23 cellular contexts compared by ENCODE assay signal in genomic region chr3:36647423-36647853, GRCh38.
DNase-seq lines count a peak whose midpoint lies in the region; ATAC-seq and TF ChIP-seq lines count a peak whose summit lies in the region.
"Had no signal": no experiment of that assay in that cellular context is flagged by ENCODE, and none has a peak within 500 bp of the region (broad histone marks: within the 10 kb centered on the region; RNA-seq: fewer than 3 reads in every experiment).

No MANE protein-coding gene starts in this region.

- H3K4me3 ChIP-seq in GM23248 (peak overlapping the region; percentile 45; the same call in 1 of the 2 replicates), Panc1 (ENCODE audit: low read depth in 2 of 2, low read length in 2 of 2) (no peak overlapping the region), retinal pigment epithelial cell (ENCODE audit: low read length) (no peak overlapping the region), heart left ventricle (no peak overlapping the region)
- H3K4me3 ChIP-seq: esophagus squamous epithelium, left lung, neural progenitor cell, SJCRH30 had no signal

- H3K36me3 Mint-ChIP-seq in progenitor cell of endocrine pancreas (ENCODE audit: insufficient read depth) (no peaks in the 10 kb centered on the region), immature natural killer cell (no peaks in the 10 kb centered on the region)
- H3K36me3 Mint-ChIP-seq: neural progenitor cell, WTC11 had no signal

- peaks cover 8% of the 10 kb centered on the region for H3K4me1 Mint-ChIP-seq in progenitor cell of endocrine pancreas (ENCODE audit: low read depth)
- no peaks in the 10 kb centered on the region for H3K4me1 Mint-ChIP-seq in immature natural killer cell
- H3K4me1 Mint-ChIP-seq: neural progenitor cell, WTC11 had no signal

- H3F3A ChIP-seq in GM23248 (ENCODE audit: insufficient read depth): peaks cover 47% of the 10 kb centered on the region

- no peak for TF ChIP-seq POLR2A in heart left ventricle (IDR thresholded peaks at IDR 0.05)

- peak overlapping the region; percentile 62 for H3K4me2 ChIP-seq in GM23248 (ENCODE audit: unreplicated experiment)
- H3K4me2 ChIP-seq: neural progenitor cell had no signal

- no peaks in the 10 kb centered on the region for H3K9me3 Mint-ChIP-seq in progenitor cell of endocrine pancreas (ENCODE audit: low read depth)
- peaks cover 0 to 4% (median 0%) of the 10 kb centered on the region in 6 donors for H3K9me3 Mint-ChIP-seq in immature natural killer cell
- H3K9me3 Mint-ChIP-seq: neural progenitor cell had no signal

- H3K27me3 ChIP-seq in GM23248 (replicated peaks; ENCODE audit: insufficient read depth): no peaks in the 10 kb centered on the region
- H3K27me3 ChIP-seq in Panc1 (ENCODE audit: control insufficient read depth, insufficient read depth, low read length): no peaks in the 10 kb centered on the region
- no peaks in the 10 kb centered on the region for H3K27me3 ChIP-seq in heart left ventricle
- H3K27me3 ChIP-seq: esophagus squamous epithelium, left lung, neural progenitor cell, SJCRH30 had no signal

- H3K4me3 Mint-ChIP-seq in progenitor cell of endocrine pancreas (ENCODE audit: low read depth) (no peak overlapping the region), immature natural killer cell (no peak overlapping the region)
- H3K4me3 Mint-ChIP-seq: neural progenitor cell, WTC11 had no signal

- H3K27ac ChIP-seq in GM23248: peak overlapping the region; percentile 81
- no peak overlapping the region; the same call in 1 of the 2 replicates for H3K27ac ChIP-seq in Panc1 (ENCODE audit: low read length)
- no peak overlapping the region for H3K27ac ChIP-seq in heart left ventricle
- H3K27ac ChIP-seq: esophagus squamous epithelium, left lung, neural progenitor cell, SJCRH30 had no signal

- H4K20me1 ChIP-seq in GM23248 (ENCODE audit: insufficient read depth): no peaks in the 10 kb centered on the region

- ATAC-seq in Panc1 (no peak), heart left ventricle (no peak)
- ATAC-seq: left lung, WTC11 had no signal

- H3K36me3 ChIP-seq in GM23248 (ENCODE audit: low read depth) (no peaks in the 10 kb centered on the region), Panc1 (ENCODE audit: control insufficient read depth, insufficient read depth, low read length) (no peaks in the 10 kb centered on the region), heart left ventricle (no peaks in the 10 kb centered on the region)
- H3K36me3 ChIP-seq: esophagus squamous epithelium, left lung, neural progenitor cell, SJCRH30 had no signal

- H3K4me1 ChIP-seq in GM23248 (ENCODE audit: insufficient read depth) (peaks cover 48% of the 10 kb centered on the region), Panc1 (ENCODE audit: control insufficient read depth, insufficient read depth, low read length) (no peaks in the 10 kb centered on the region), heart left ventricle (peaks cover 0 to 10% (median 2%) of the 10 kb centered on the region in 12 donors)
- H3K4me1 ChIP-seq: left lung, neural progenitor cell, SJCRH30 had no signal

- peak overlapping the region; percentile 52 for H2AFZ ChIP-seq in GM23248
- H2AFZ ChIP-seq: neural progenitor cell had no signal

- TF ChIP-seq CTCF in Panc1 (IDR thresholded peaks at IDR 0.05) (no peak), retinal pigment epithelial cell (conservative IDR thresholded peaks at IDR 0.05; ENCODE audit: low read depth, low read length) (no peak), heart left ventricle (IDR thresholded peaks at IDR 0.05) (no peak), progenitor cell of endocrine pancreas (IDR thresholded peaks at IDR 0.05; ENCODE audit: unreplicated experiment) (no peak)

- H3K9me2 ChIP-seq in GM23248 (ENCODE audit: insufficient read depth): no peaks in the 10 kb centered on the region; the same call in 1 of the 2 replicates

- CTCF ChIA-PET in Panc1 (lab: Charles Lee): no interaction called here

- DNase-seq in GM23248 (peak; percentile 23), Panc1 (ENCODE audit: low read depth, low spot score) (peak; percentile 80), dedifferentiated amniotic fluid mesenchymal stem cell (ENCODE audit: extremely low spot score) (peak; percentile 78), retinal pigment epithelial cell (ENCODE audit: low read depth) (peak; percentile 11), HuH-7 (ENCODE audit: low spot score) (no peak), heart left ventricle (no peak), progenitor cell of endocrine pancreas (ENCODE audit: low spot score, unreplicated experiment) (no peak), immature natural killer cell (no peak)
- DNase-seq: activated CD4-positive, alpha-beta T cell treated with anti-CD3 and anti-CD28 coated beads, Interleukin-2, amount 50 U/mL, for 48 hours; activated gamma-delta T cell treated with Interleukin-2 at 50 U/mL for 16 hours; amniotic stem cell; central memory CD4-positive, alpha-beta T cell; COR-L47; esophagus squamous epithelium; head of caudate nucleus; left lung; NCI-H1436 treated with DMSO at 0.1 percent for 48 hours; NCI-H774; SJCRH30; stimulated activated CD8-positive, alpha-beta memory T cell treated with anti-CD3 and anti-CD28 coated beads, Interleukin-4, amount 100 ng/mL, for 48 hours; substantia nigra had no signal

- no peaks in the 10 kb centered on the region for H3K79me2 ChIP-seq in GM23248 (ENCODE audit: insufficient read depth)

- POLR2A ChIA-PET in Panc1 (lab: Charles Lee): interaction anchor here (0.6 kb wide), 1 partner anchor 10 kb away, joined by 4 read pairs; no protein-coding TSS in a partner anchor

- H3K27me3 Mint-ChIP-seq in progenitor cell of endocrine pancreas (peaks cover 11% of the 10 kb centered on the region), immature natural killer cell (ENCODE audit: low read depth in 3 of 3) (peaks cover 2 to 18% (median 7%) of the 10 kb centered on the region in 3 donors)

- H3K27ac Mint-ChIP-seq in progenitor cell of endocrine pancreas: no peak overlapping the region
- H3K27ac Mint-ChIP-seq in immature natural killer cell: no peak overlapping the region
- H3K27ac Mint-ChIP-seq: neural progenitor cell, WTC11 had no signal

- intact Hi-C loops in Panc1 (cut with micrococcal nuclease; ENCODE audit: unreplicated experiment): no loop called here
- intact Hi-C loops in heart left ventricle (cut with DNase I): no loop called here

- H3K9me3 ChIP-seq in GM23248 (ENCODE audit: low read depth): no peaks in the 10 kb centered on the region
- no peaks in the 10 kb centered on the region for H3K9me3 ChIP-seq in Panc1 (ENCODE audit: control insufficient read depth, insufficient read depth, low read depth, low read length)
- H3K9me3 ChIP-seq in heart left ventricle: no peaks in the 10 kb centered on the region
- H3K9me3 ChIP-seq: esophagus squamous epithelium, left lung, SJCRH30 had no signal

- H3K9ac ChIP-seq in GM23248: peak overlapping the region; percentile 56
- H3K9ac ChIP-seq: neural progenitor cell had no signal

- in situ Hi-C loops in GM23248 (cut with MboI) (no loop called here), Panc1 (cut with HindIII; ENCODE audit: low pct_unique_long_range_greater_than_20kb, low sequenced_read_pairs) (no loop called here)

- 91 to 93% methylated on average over 3 of the region's 3 CpGs for WGBS in GM23248 (ENCODE audit: low coverage in 1 of 2, low lambda C conversion rate in 2 of 2, missing lambda C conversion rate in 2 of 2), 2 experiments
- 73 to 80% (median 78%) methylated on average over 3 of the region's 3 CpGs for WGBS in heart left ventricle, 4 donors

- no TSS peak for BruUV-seq in Panc1 (replicated peaks; lab: Mats Ljungman, UMichigan)

Comparison
In these comparisons a context has a peak if more than half of its experiments do, and no peak if none do; other contexts are left out.
1. DNase-seq: peak in GM23248 (single experiment), Panc1 (single experiment), dedifferentiated amniotic fluid mesenchymal stem cell (single experiment) and retinal pigment epithelial cell (single experiment); none in HuH-7 (single experiment), heart left ventricle (0 of 5), progenitor cell of endocrine pancreas (single experiment) and immature natural killer cell (0 of 3).